ENCODE assay signal across 8 cellular contexts in the genomic region with DNA sequence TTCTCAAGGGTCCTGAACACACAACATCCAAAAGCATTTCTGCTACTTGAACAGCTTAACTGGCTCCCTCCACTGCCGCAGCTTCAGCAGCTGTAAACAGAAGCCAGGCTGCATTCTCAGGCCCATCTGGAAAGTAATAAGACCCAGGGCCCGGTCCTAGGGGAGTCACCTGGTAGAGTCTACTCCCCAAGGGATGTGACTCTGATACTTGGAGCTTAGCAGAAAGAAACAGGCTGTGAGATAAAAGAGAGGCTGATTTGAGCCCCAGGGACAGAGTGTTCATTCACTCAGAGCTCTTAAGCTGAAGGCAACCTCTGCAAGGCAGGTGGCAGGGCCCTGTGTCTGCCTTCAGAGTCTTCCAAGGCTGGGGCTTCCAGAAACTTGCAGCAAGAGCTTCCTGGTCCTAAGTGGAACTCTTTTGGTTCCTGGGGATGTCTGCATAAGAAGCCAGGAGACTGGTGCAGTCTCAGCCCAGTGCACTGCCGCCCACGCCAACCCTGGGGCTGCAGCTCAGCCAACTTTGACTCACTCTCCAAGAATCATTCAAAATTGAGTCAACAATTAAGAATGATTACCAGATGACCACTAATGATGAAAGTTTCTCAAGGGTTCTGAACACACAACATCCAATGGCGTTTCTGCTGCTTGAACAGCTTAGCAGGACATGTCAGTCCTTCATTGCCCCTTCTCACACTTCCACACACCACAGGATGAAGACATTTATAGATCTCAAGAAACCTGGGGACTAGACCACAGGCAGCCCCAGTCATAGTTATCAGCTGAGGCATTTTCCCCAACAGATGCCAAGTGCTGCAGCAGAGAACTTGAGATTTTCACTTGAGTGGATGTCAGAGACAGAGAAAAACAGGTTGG.
DNase-seq lines count a peak whose midpoint lies in the region; ATAC-seq and TF ChIP-seq lines count a peak whose summit lies in the region.

No MANE protein-coding gene starts in this region.

- ATAC-seq in GM21825 (IDR thresholded peaks at IDR 0.05; ENCODE audit: unreplicated experiment) (peak; percentile 68), Right ventricle myocardium superior (ENCODE audit: poor library complexity) (peak; percentile 75), GM18502 (IDR thresholded peaks at IDR 0.05; ENCODE audit: poor library complexity, unreplicated experiment) (no peak)

- intact Hi-C loops in Right ventricle myocardium superior (cut with DNase I), result no loop called here

- peaks cover 3% of the 10 kb centered on the region for H3K27me3 Mint-ChIP-seq in activated naive CD8-positive, alpha-beta T cell treated with anti-CD3 and anti-CD28 coated beads for 36 hours

- no peaks in the 10 kb centered on the region for H3K36me3 Mint-ChIP-seq in activated naive CD8-positive, alpha-beta T cell treated with anti-CD3 and anti-CD28 coated beads for 36 hours

- no peak overlapping the region for H3K27ac Mint-ChIP-seq in activated naive CD8-positive, alpha-beta T cell treated with anti-CD3 and anti-CD28 coated beads for 36 hours

- TF ChIP-seq CTCF in AG09309 (IDR thresholded peaks at IDR 0.05; ENCODE audit: control insufficient read depth, insufficient read depth, low read depth, low read length, missing control alignments), result no peak

- peak; percentile 91 for DNase-seq in AG09309 (ENCODE audit: low read depth)
- DNase-seq in NCI-H524 treated with DMSO at 0.1 percent for 48 hours (lab: John Stamatoyannopoulos, UW), result peak; percentile 56
- peak; percentile 64 for DNase-seq in Right ventricle myocardium superior
- no peak for DNase-seq in effector CD8-positive, alpha-beta T cell (lab: John Stamatoyannopoulos, UW)
- no peak for DNase-seq in SW 1271 (lab: John Stamatoyannopoulos, UW)
- DNase-seq in activated naive CD8-positive, alpha-beta T cell treated with anti-CD3 and anti-CD28 coated beads for 36 hours, result no peak

- H3K9me3 Mint-ChIP-seq in activated naive CD8-positive, alpha-beta T cell treated with anti-CD3 and anti-CD28 coated beads for 36 hours, result no peaks in the 10 kb centered on the region

- H3K4me3 Mint-ChIP-seq in activated naive CD8-positive, alpha-beta T cell treated with anti-CD3 and anti-CD28 coated beads for 36 hours, result no peak overlapping the region

- no peak overlapping the region for H3K4me3 ChIP-seq in AG09309 (ENCODE audit: control insufficient read depth, low read depth, low read length)

- no peaks in the 10 kb centered on the region for H3K4me1 Mint-ChIP-seq in activated naive CD8-positive, alpha-beta T cell treated with anti-CD3 and anti-CD28 coated beads for 36 hours

Comparison
In these comparisons a context has a peak if more than half of its experiments do, and no peak if none do; other contexts are left out.
1. DNase-seq: peak in AG09309 (single experiment), NCI-H524 treated with DMSO at 0.1 percent for 48 hours (single experiment) and Right ventricle myocardium superior (single experiment); none in effector CD8-positive, alpha-beta T cell (single experiment), SW 1271 (0 of 2) and activated naive CD8-positive, alpha-beta T cell treated with anti-CD3 and anti-CD28 coated beads for 36 hours (single experiment).